Comparison of ENCODE assay signal across 21 cellular contexts in the genomic region with DNA sequence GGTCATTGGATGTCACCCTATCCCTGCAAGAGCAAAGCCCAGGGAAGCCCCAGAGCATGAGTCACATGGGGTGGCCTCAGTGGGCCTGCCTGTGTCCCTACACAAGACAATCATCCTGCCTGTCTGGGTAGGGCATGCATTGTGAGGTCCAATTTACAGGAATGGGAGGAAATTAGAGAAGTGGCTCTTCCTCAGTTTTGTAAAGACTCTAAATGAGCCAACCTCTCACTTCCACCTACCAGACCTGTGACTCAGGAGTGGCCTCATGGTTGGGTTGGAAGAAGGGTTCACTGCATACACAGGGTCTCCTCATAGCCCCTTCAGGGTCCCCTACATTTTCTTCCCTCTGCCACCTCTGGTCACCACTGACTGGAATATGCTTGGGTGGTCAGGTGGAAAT.
"Had no signal": no experiment of that assay in that cellular context is flagged by ENCODE, and none has a peak within 500 bp of the region (broad histone marks: within the 10 kb centered on the region; RNA-seq: fewer than 3 reads in every experiment).

No MANE protein-coding gene starts in this region.

- DNase-seq: esophagus squamous epithelium; foreskin fibroblast; glutamatergic neuron; islet precursor cell; nucleus accumbens; ovary; sigmoid colon; stimulated activated CD4-positive, alpha-beta T cell treated with anti-CD3 and anti-CD28 coated beads, Interleukin-12 subunit alpha, Interleukin-12 subunit beta, amount 100 ng/mL, for 4 hours; stimulated activated naive CD8-positive, alpha-beta T cell treated with anti-CD3 and anti-CD28 coated beads, Interleukin-15, Interleukin-2, amounts not matched to agents 100 U/mL and 50 U/mL, for 24 hours; thyroid gland had no signal

- H3K9ac ChIP-seq: neural progenitor cell had no signal

- H3K4me2 ChIP-seq: neural progenitor cell had no signal

- H3K9me3 Mint-ChIP-seq: dendritic cell treated with granulocyte-macrophage colony-stimulating factor and Interleukin-4, amounts not matched to agents 40 ng/mL and 50 ng/mL, for 4 days; natural killer cell treated with Interleukin-12 subunit alpha and Interleukin-12 subunit beta and Interleukin-15 and Interleukin-18, amount 100 ng/mL, for 72 hours; neural progenitor cell; type B pancreatic cell had no signal

- H3K27ac Mint-ChIP-seq: dendritic cell treated with granulocyte-macrophage colony-stimulating factor and Interleukin-4, amounts not matched to agents 40 ng/mL and 50 ng/mL, for 4 days; mesothelial cell of epicardium; neural progenitor cell; type B pancreatic cell had no signal

- H3K9me3 ChIP-seq: esophagus squamous epithelium, gastroesophageal sphincter, ovary, right atrium auricular region, sigmoid colon, suprapubic skin, thyroid gland, vagina had no signal

- H3K36me3 ChIP-seq: esophagus squamous epithelium, gastroesophageal sphincter, neural progenitor cell, ovary, right atrium auricular region, sigmoid colon, suprapubic skin, thyroid gland, vagina had no signal

- H3K27ac ChIP-seq: esophagus squamous epithelium, gastroesophageal sphincter, neural progenitor cell, ovary, right atrium auricular region, sigmoid colon, skin epidermis, suprapubic skin, thyroid gland, vagina had no signal

- H3K4me3 Mint-ChIP-seq: dendritic cell treated with granulocyte-macrophage colony-stimulating factor and Interleukin-4, amounts not matched to agents 40 ng/mL and 50 ng/mL, for 4 days; mesothelial cell of epicardium; natural killer cell treated with Interleukin-12 subunit alpha and Interleukin-12 subunit beta and Interleukin-15 and Interleukin-18, amount 100 ng/mL, for 72 hours; neural progenitor cell; type B pancreatic cell had no signal

- H2AFZ ChIP-seq: neural progenitor cell had no signal

- H3K4me1 ChIP-seq: neural progenitor cell, suprapubic skin, thyroid gland had no signal

- H3K4me3 ChIP-seq: esophagus squamous epithelium, gastroesophageal sphincter, neural progenitor cell, ovary, right atrium auricular region, sigmoid colon, skin epidermis, suprapubic skin, thyroid gland, vagina had no signal

- H3K36me3 Mint-ChIP-seq: mesothelial cell of epicardium; natural killer cell treated with Interleukin-12 subunit alpha and Interleukin-12 subunit beta and Interleukin-15 and Interleukin-18, amount 100 ng/mL, for 72 hours; neural progenitor cell; type B pancreatic cell had no signal

- H3K27me3 ChIP-seq: gastroesophageal sphincter, neural progenitor cell, ovary, right atrium auricular region, sigmoid colon, thyroid gland, vagina had no signal

- ATAC-seq: gastroesophageal sphincter; left lobe of liver; natural killer cell treated with Interleukin-12 subunit alpha and Interleukin-12 subunit beta and Interleukin-15 and Interleukin-18, amount 100 ng/mL, for 72 hours; stimulated activated naive CD8-positive, alpha-beta T cell treated with anti-CD3 and anti-CD28 coated beads, Interleukin-15, Interleukin-2, amounts not matched to agents 100 U/mL and 50 U/mL, for 24 hours had no signal
